Comparison of ENCODE assay signal across 9 cellular contexts in the genomic region with DNA sequence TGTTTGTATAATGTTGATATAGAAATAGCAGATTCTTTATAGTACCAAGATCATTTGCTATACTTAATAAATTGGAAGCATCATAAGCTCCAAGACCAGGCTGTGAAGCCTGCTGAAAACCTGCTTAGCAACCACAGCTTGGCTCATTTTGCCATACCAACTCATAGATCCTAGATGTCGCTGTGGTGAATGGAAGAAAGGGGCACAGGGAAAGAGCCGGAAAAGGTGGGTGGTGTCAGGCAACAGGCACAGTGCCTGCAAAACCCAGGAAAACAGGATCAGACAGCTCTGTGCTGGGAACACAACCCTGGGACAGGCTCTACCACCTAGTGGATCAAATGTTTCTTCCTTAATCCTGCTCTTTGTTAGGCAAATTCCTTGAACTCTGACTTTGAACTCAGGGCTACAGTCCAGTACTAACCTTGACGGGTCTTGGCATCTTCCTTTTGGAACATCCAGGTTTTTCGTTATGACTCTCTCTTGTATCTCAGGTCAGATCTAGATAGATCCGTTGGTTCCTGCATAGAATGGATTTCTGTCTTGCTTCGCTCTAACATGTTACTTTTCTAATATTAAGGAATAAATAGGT. TPM values are rescaled to one million over a fixed set of nuclear protein-coding genes. Genes with fewer than 3 reads are reported as not detected.
A peak's percentile ranks its signal among the peaks of the same experiment; 100 is the strongest.
DNase-seq lines count a peak whose midpoint lies in the region; ATAC-seq and TF ChIP-seq lines count a peak whose summit lies in the region.
"Had no signal": no experiment of that assay in that cellular context is flagged by ENCODE, and none has a peak within 500 bp of the region (broad histone marks: within the 10 kb centered on the region; RNA-seq: fewer than 3 reads in every experiment).

No MANE protein-coding gene starts in this region.

- POLR2A ChIA-PET in CD4-positive, alpha-beta T cell (lab: Charles Lee) = no interaction called here

- TF ChIP-seq EP300 in Ishikawa (IDR thresholded peaks at IDR 0.05; ENCODE audit: borderline replicate concordance) (no peak), suprapubic skin (IDR thresholded peaks at IDR 0.05) (no peak)

- no peaks in the 10 kb centered on the region for H3K27me3 Mint-ChIP-seq in CD4-positive, alpha-beta T cell

- CTCF ChIA-PET in CD4-positive, alpha-beta T cell (lab: Charles Lee) = no interaction called here

- peaks cover 61% of the 10 kb centered on the region for H3K36me3 Mint-ChIP-seq in CD4-positive, alpha-beta T cell (ENCODE audit: low read depth)

- no peaks in the 10 kb centered on the region for H3K9me3 ChIP-seq in suprapubic skin
- H3K9me3 ChIP-seq in CD4-positive, alpha-beta T cell (ENCODE audit: control insufficient read depth, low read length) = no peaks in the 10 kb centered on the region
- H3K9me3 ChIP-seq: uterus had no signal

- H3K4me3 ChIP-seq in cardiac fibroblast (replicated peaks in 1 of 2; ENCODE audit: low read depth in 2 of 2, low read length in 2 of 2) = no peak overlapping the region
- no peak overlapping the region for H3K4me3 ChIP-seq in kidney epithelial cell (ENCODE audit: low read depth, low read length)
- no peak overlapping the region for H3K4me3 ChIP-seq in suprapubic skin
- H3K4me3 ChIP-seq: uterus had no signal

- TF ChIP-seq RAD21 in Ishikawa (IDR thresholded peaks at IDR 0.05; ENCODE audit: low read depth) = peak; percentile 68

- TF ChIP-seq CTCF in cardiac fibroblast (IDR thresholded peaks at IDR 0.05; ENCODE audit: low read depth, low read length) = peak; percentile 31
- peak; percentile 49 for TF ChIP-seq CTCF in kidney epithelial cell (IDR thresholded peaks at IDR 0.05; ENCODE audit: insufficient read depth, low read length, poor library complexity, severe bottlenecking)
- TF ChIP-seq CTCF in suprapubic skin (IDR thresholded peaks at IDR 0.05) = peak; percentile 16 to 26
- no peak for TF ChIP-seq CTCF in CD4-positive, alpha-beta T cell (IDR thresholded peaks at IDR 0.05)

- ATAC-seq in HG03039 (IDR thresholded peaks at IDR 0.05; ENCODE audit: unreplicated experiment) = no peak
- ATAC-seq in CD4-positive, alpha-beta T cell (ENCODE audit: poor library complexity) = no peak

- H3K4me3 Mint-ChIP-seq in CD4-positive, alpha-beta T cell = no peak overlapping the region

- peak overlapping the region; percentile 41 for H3K27ac ChIP-seq in suprapubic skin
- H3K27ac ChIP-seq in CD4-positive, alpha-beta T cell (ENCODE audit: low read depth, low read length) = no peak overlapping the region
- H3K27ac ChIP-seq: uterus had no signal

- no peak overlapping the region for H3K27ac Mint-ChIP-seq in CD4-positive, alpha-beta T cell

- H3K4me1 Mint-ChIP-seq in CD4-positive, alpha-beta T cell (ENCODE audit: low read depth) = no peaks in the 10 kb centered on the region

- H3K9me3 Mint-ChIP-seq in CD4-positive, alpha-beta T cell = no peaks in the 10 kb centered on the region

- 31% methylated on average over 6 of the region's 6 CpGs for WGBS in suprapubic skin

- no peak for TF ChIP-seq POLR2A in suprapubic skin (IDR thresholded peaks at IDR 0.05)

- intact Hi-C loops in CD4-positive, alpha-beta T cell (cut with DNase I, micrococcal nuclease) = no loop called here

- DNase-seq in cardiac fibroblast (ENCODE audit: low read depth in 2 of 2) (peak; percentile 38 to 77), kidney epithelial cell (ENCODE audit: low read depth) (no peak), suprapubic skin (ENCODE audit: low spot score in 2 of 2) (no peak), germinal center (ENCODE audit: low spot score) (no peak)
- DNase-seq in CD4-positive, alpha-beta T cell = no peak
- DNase-seq in activated CD4-positive, CD25-positive, alpha-beta regulatory T cell treated with anti-CD3 and anti-CD28 coated beads, Interleukin-2, amount 50 U/mL, for 72 hours = no peak
- DNase-seq: uterus had no signal

- no peaks in the 10 kb centered on the region for H3K36me3 ChIP-seq in kidney epithelial cell (ENCODE audit: control insufficient read depth, insufficient read depth, low read length)
- peaks cover 4% of the 10 kb centered on the region for H3K36me3 ChIP-seq in suprapubic skin
- H3K36me3 ChIP-seq: uterus had no signal

- peaks cover 21% of the 10 kb centered on the region for H3K4me1 ChIP-seq in suprapubic skin
- H3K4me1 ChIP-seq: uterus had no signal

- no peaks in the 10 kb centered on the region for H3K27me3 ChIP-seq in kidney epithelial cell (ENCODE audit: control insufficient read depth, insufficient read depth, low read length)
- no peaks in the 10 kb centered on the region for H3K27me3 ChIP-seq in suprapubic skin
- no peaks in the 10 kb centered on the region for H3K27me3 ChIP-seq in CD4-positive, alpha-beta T cell (ENCODE audit: control insufficient read depth, insufficient read depth, low read length)
- H3K27me3 ChIP-seq: uterus had no signal

TF ChIP-seq in Ishikawa, 13 proteins besides CTCF, POLR2A, EP300 and RAD21:
- TF ChIP-seq CREB1 (IDR thresholded peaks at IDR 0.05; ENCODE audit: low read depth) (no peak), TCF12 (IDR thresholded peaks at IDR 0.05; ENCODE audit: low read depth) (no peak), FOXM1 (IDR thresholded peaks at IDR 0.05; ENCODE audit: borderline replicate concordance, low read depth) (no peak), YY1 (IDR thresholded peaks at IDR 0.05; ENCODE audit: low read depth) (no peak), ZBTB7A (IDR thresholded peaks at IDR 0.05; ENCODE audit: low read depth) (no peak), TAF1 (IDR thresholded peaks at IDR 0.05; ENCODE audit: low read depth) (no peak), EGR1 (IDR thresholded peaks at IDR 0.05) (no peak), CEBPB (IDR thresholded peaks at IDR 0.05) (no peak)
- TF ChIP-seq, protein P1, sequence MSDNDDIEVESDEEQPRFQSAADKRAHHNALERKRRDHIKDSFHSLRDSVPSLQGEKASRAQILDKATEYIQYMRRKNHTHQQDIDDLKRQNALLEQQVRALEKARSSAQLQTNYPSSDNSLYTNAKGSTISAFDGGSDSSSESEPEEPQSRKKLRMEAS (IDR thresholded peaks at IDR 0.05) = no peak
- TF ChIP-seq, protein P2, sequence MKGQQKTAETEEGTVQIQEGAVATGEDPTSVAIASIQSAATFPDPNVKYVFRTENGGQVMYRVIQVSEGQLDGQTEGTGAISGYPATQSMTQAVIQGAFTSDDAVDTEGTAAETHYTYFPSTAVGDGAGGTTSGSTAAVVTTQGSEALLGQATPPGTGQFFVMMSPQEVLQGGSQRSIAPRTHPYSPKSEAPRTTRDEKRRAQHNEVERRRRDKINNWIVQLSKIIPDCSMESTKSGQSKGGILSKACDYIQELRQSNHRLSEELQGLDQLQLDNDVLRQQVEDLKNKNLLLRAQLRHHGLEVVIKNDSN (IDR thresholded peaks at IDR 0.05) = no peak
- TF ChIP-seq, protein P3, sequence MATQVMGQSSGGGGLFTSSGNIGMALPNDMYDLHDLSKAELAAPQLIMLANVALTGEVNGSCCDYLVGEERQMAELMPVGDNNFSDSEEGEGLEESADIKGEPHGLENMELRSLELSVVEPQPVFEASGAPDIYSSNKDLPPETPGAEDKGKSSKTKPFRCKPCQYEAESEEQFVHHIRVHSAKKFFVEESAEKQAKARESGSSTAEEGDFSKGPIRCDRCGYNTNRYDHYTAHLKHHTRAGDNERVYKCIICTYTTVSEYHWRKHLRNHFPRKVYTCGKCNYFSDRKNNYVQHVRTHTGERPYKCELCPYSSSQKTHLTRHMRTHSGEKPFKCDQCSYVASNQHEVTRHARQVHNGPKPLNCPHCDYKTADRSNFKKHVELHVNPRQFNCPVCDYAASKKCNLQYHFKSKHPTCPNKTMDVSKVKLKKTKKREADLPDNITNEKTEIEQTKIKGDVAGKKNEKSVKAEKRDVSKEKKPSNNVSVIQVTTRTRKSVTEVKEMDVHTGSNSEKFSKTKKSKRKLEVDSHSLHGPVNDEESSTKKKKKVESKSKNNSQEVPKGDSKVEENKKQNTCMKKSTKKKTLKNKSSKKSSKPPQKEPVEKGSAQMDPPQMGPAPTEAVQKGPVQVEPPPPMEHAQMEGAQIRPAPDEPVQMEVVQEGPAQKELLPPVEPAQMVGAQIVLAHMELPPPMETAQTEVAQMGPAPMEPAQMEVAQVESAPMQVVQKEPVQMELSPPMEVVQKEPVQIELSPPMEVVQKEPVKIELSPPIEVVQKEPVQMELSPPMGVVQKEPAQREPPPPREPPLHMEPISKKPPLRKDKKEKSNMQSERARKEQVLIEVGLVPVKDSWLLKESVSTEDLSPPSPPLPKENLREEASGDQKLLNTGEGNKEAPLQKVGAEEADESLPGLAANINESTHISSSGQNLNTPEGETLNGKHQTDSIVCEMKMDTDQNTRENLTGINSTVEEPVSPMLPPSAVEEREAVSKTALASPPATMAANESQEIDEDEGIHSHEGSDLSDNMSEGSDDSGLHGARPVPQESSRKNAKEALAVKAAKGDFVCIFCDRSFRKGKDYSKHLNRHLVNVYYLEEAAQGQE (IDR thresholded peaks at IDR 0.05; ENCODE audit: low read depth) = no peak
TF ChIP-seq in Ishikawa: peak in this region for 0.

RNA-seq across cellular contexts. Expression of a gene that starts 31.6 kb away (rescaled TPM):
- 22.9 and 25.0 TPM in 2 replicates for total RNA-seq in kidney epithelial cell
- 10 to 100 TPM; 18.7 to 41.6 (median 26.1) TPM for total RNA-seq in suprapubic skin
- 1 to 10 TPM; 2.8 TPM for total RNA-seq in CD4-positive, alpha-beta T cell

Comparison
In these comparisons a context has a peak if more than half of its experiments do, and no peak if none do; other contexts are left out.
1. DNase-seq: peak in cardiac fibroblast (2 of 2); none in kidney epithelial cell (single experiment), suprapubic skin (0 of 2), germinal center (single experiment), CD4-positive, alpha-beta T cell (0 of 10) and activated CD4-positive, CD25-positive, alpha-beta regulatory T cell treated with anti-CD3 and anti-CD28 coated beads, Interleukin-2, amount 50 U/mL, for 72 hours (single experiment).